Comparison of ENCODE assay signal across 12 cellular contexts in the genomic region with DNA sequence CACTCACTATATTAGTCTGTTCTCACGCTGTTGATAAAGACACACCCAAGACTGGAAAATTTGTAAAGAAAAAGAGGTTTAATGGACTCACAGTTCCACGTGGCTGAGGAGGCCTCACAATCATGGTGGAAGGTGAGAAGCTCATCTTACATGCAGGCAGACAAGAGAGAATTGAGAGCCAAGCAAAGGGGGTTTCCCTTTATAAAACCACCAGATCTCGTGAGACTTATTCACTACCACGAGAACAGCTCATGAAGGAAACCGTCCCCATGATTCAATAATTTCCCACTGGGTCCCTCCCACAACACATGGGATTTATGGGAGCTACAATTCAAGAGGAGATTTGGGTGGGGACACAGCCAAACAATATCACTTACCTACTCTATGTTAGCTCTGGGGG. TPM values are rescaled to one million over a fixed set of nuclear protein-coding genes. Genes with fewer than 3 reads are reported as not detected.
A peak's percentile ranks its signal among the peaks of the same experiment; 100 is the strongest.
DNase-seq lines count a peak whose midpoint lies in the region; ATAC-seq, FAIRE-seq and TF ChIP-seq lines count a peak whose summit lies in the region.
"Not testable (repeated sequence)": the region's sequence is repeated elsewhere in the genome, so short reads cannot be mapped to it uniquely, and the experiment has no call there.
"Had no signal": no experiment of that assay in that cellular context is flagged by ENCODE, and none has a peak within 500 bp of the region (broad histone marks: within the 10 kb centered on the region; RNA-seq: fewer than 3 reads in every experiment).

No MANE protein-coding gene starts in this region.

- not testable (repeated sequence) for TF ChIP-seq EP300 in K562 (IDR thresholded peaks at IDR 0.05; ENCODE audit: low read length)

- not testable (repeated sequence) for H3K27me3 ChIP-seq in K562 (ENCODE audit: control insufficient read depth in 2 of 2, insufficient read depth in 2 of 2, low read length in 2 of 2); dorsolateral prefrontal cortex; testis

- not testable (repeated sequence) for H3K79me2 ChIP-seq in K562 (ENCODE audit: control insufficient read depth, insufficient read depth, low read length)

- in situ Hi-C loops in K562 (cut with MboI): not testable (repeated sequence)

- DNase-seq in HT1080 (ENCODE audit: low read depth): peak; percentile 28
- DNase-seq in T-helper 17 cell; K562 (ENCODE audit: extremely low read depth in 1 of 4, low spot score in 3 of 4); dorsolateral prefrontal cortex; testis: not testable (repeated sequence)

- H3K9me3 Mint-ChIP-seq in stimulated activated memory B cell treated with anti-CD40 and anti-IgM and Interleukin-4, amounts not matched to agents 10 μg/mL and 1 μg/mL and 100 μg/mL, for 72 hours: not testable (repeated sequence)

- H3K36me3 ChIP-seq in K562 (ENCODE audit: control insufficient read depth, insufficient read depth, low read length); testis (ENCODE audit: low read depth, missing control alignments): not testable (repeated sequence)

- not testable (repeated sequence) for BruUV-seq in K562 (replicated peaks; lab: Mats Ljungman, UMichigan)

- intact Hi-C loops in K562 (cut with micrococcal nuclease); testis (cut with DNase I; ENCODE audit: low total_unique reads): not testable (repeated sequence)
- intact Hi-C loops in dorsolateral prefrontal cortex (cut with DNase I): loop anchor here in 1 of 2 donors (10.0 kb wide), 1 partner anchor 127 kb away; no protein-coding TSS in a partner anchor

- not testable (repeated sequence) for TF ChIP-seq POLR2A in K562 (conservative IDR thresholded peaks at IDR 0.05); testis (IDR thresholded peaks at IDR 0.05)

- H3K27ac ChIP-seq in K562 (ENCODE audit: extremely low read depth, low read depth, low read length): not testable (repeated sequence)
- H3K27ac ChIP-seq in dorsolateral prefrontal cortex (peak overlapping the region in 37 of 59 donors; percentile 3 to 77 (median 42)), testis (peak overlapping the region; percentile 60 to 82)

- H3K4me2 ChIP-seq in K562 (ENCODE audit: insufficient read depth, low read length): not testable (repeated sequence)

- not testable (repeated sequence) for H3K9me1 ChIP-seq in K562 (ENCODE audit: control insufficient read depth, insufficient read depth, low read length)

- H3K27ac Mint-ChIP-seq in T-helper 17 cell: peak overlapping the region; percentile 32
- not testable (repeated sequence) for H3K27ac Mint-ChIP-seq in stimulated activated memory B cell treated with anti-CD40 and anti-IgM and Interleukin-4, amounts not matched to agents 10 μg/mL and 1 μg/mL and 100 μg/mL, for 72 hours

- H3K27me3 Mint-ChIP-seq in T-helper 17 cell: peaks cover 23% of the 10 kb centered on the region
- not testable (repeated sequence) for H3K27me3 Mint-ChIP-seq in stimulated activated memory B cell treated with anti-CD40 and anti-IgM and Interleukin-4, amounts not matched to agents 10 μg/mL and 1 μg/mL and 100 μg/mL, for 72 hours

- not testable (repeated sequence) for ATAC-seq in T-helper 17 cell, K562
- ATAC-seq in stimulated activated memory B cell treated with anti-CD40 and anti-IgM and Interleukin-4, amounts not matched to agents 10 μg/mL and 1 μg/mL and 100 μg/mL, for 72 hours: peak; percentile 8

- CTCF ChIA-PET in K562 (lab: Yijun Ruan, JAX; ENCODE audit: low intra/inter-chr PET ratio): not testable (repeated sequence)

- WGBS in K562 (ENCODE audit: insufficient coverage, low coverage, missing lambda C conversion rate): 0% methylated on average over 5 of the region's 5 CpGs
- 64 to 67% methylated on average over 5 of the region's 5 CpGs for WGBS in testis, 2 donors

- POLR2A ChIA-PET in K562 (lab: Yijun Ruan, JAX): interaction anchor here (0.6 to 1.1 kb wide), 4 partner anchors 9 to 1184 kb away, joined by 3 to 4 read pairs (median 4); no protein-coding TSS in a partner anchor

- not testable (repeated sequence) for H3K4me3 Mint-ChIP-seq in T-helper 17 cell; stimulated activated memory B cell treated with anti-CD40 and anti-IgM and Interleukin-4, amounts not matched to agents 10 μg/mL and 1 μg/mL and 100 μg/mL, for 72 hours

- not testable (repeated sequence) for H4K20me1 ChIP-seq in K562 (replicated peaks; ENCODE audit: control insufficient read depth, insufficient read depth, low read length)

- not testable (repeated sequence) for H3K4me3 ChIP-seq in K562, dorsolateral prefrontal cortex, testis

- not testable (repeated sequence) for H3K9ac ChIP-seq in K562 (ENCODE audit: insufficient read depth in 1 of 2, low read depth in 2 of 2, low read length in 2 of 2)

- not testable (repeated sequence) for H3K4me1 Mint-ChIP-seq in T-helper 17 cell; stimulated activated memory B cell treated with anti-CD40 and anti-IgM and Interleukin-4, amounts not matched to agents 10 μg/mL and 1 μg/mL and 100 μg/mL, for 72 hours

- TF ChIP-seq CTCF in K562 (IDR thresholded peaks at IDR 0.05 in 2 of 3, conservative IDR thresholded peaks at IDR 0.05 in 1 of 3; ENCODE audit: insufficient read depth in 2 of 3, low read depth in 1 of 3, low read length in 3 of 3); dorsolateral prefrontal cortex (IDR thresholded peaks at IDR 0.05 in 54 of 56, conservative IDR thresholded peaks at IDR 0.05 in 2 of 56; ENCODE audit: low read depth in 1 of 56, partially characterized antibody in 56 of 56); testis (IDR thresholded peaks at IDR 0.05): not testable (repeated sequence)

- H3K36me3 Mint-ChIP-seq in T-helper 17 cell (ENCODE audit: low read depth); stimulated activated memory B cell treated with anti-CD40 and anti-IgM and Interleukin-4, amounts not matched to agents 10 μg/mL and 1 μg/mL and 100 μg/mL, for 72 hours: not testable (repeated sequence)

- H2AFZ ChIP-seq in K562 (ENCODE audit: low read depth, low read length): not testable (repeated sequence)

- not testable (repeated sequence) for H3K4me1 ChIP-seq in K562 (replicated peaks in 1 of 2; ENCODE audit: control insufficient read depth in 2 of 2, insufficient read depth in 2 of 2, low read length in 2 of 2)
- H3K4me1 ChIP-seq in testis: peaks cover 58% of the 10 kb centered on the region

- TF ChIP-seq RAD21 in K562 (CRISPR knock-in tag; conservative IDR thresholded peaks at IDR 0.05 in 1 of 2, IDR thresholded peaks at IDR 0.05 in 1 of 2): not testable (repeated sequence)

- FAIRE-seq in K562 (lab: Jason Lieb, UNC): not testable (repeated sequence)

- H3K9me3 ChIP-seq in T-helper 17 cell (ENCODE audit: control insufficient read depth, low read length, poor library complexity, severe bottlenecking); K562 (replicated peaks; ENCODE audit: control insufficient read depth, insufficient read depth, low read depth, low read length); testis: not testable (repeated sequence)

RNA-seq across cellular contexts. Expression of a gene that starts 23.9 kb away (rescaled TPM):
- 0.18 and 0.50 TPM in 2 replicates for total RNA-seq in HT1080 (2014; rRNA removed; shearing (Covaris generic))
- 0.07 and 0.12 TPM in 2 replicates for polyA plus RNA-seq in HT1080 (2015; cell fraction: cytosol; rRNA removed)
- polyA plus RNA-seq in HT1080 (2015; cell fraction: nucleus; rRNA removed): 0.12 and 0.19 TPM in 2 replicates
- total RNA-seq in T-helper 17 cell: not detected
- total RNA-seq in K562 (2011; cell fraction: chromatin; rRNA removed; ENCODE audit: low replicate concordance): not detected in 2 replicates
- total RNA-seq in K562 (2011; cell fraction: nucleolus; rRNA removed): not detected in 2 replicates
- not detected in 2 replicates for total RNA-seq in K562 (2011; cell fraction: nucleoplasm; rRNA removed)
- not detected in 2 replicates for total RNA-seq in K562 (2014; rRNA removed)
- total RNA-seq in K562 (2014; rRNA removed; fragmentation: Illumina TruSeq; extraction: Trizol): not detected in 2 replicates
- total RNA-seq in K562 (2015; rRNA removed; fragmentation: Illumina TruSeq; extraction: Trizol): not detected in 2 replicates
- total RNA-seq in K562 (2021): not detected in 2 replicates
- not detected in 2 replicates for polyA plus RNA-seq in K562 (2011; rRNA removed)
- polyA plus RNA-seq in K562 (2011; cell fraction: cytosol; rRNA removed): not detected in 2 replicates
- polyA plus RNA-seq in K562 (2011; cell fraction: nucleus; rRNA removed): not detected in 2 replicates
- 0.04 and 0.15 TPM in 2 replicates for polyA plus RNA-seq in K562 (2012)
- 0.04 TPM in 1 of 2 replicates, not detected in the other for polyA plus RNA-seq in K562 (2014; fragmentation: Illumina TruSeq; extraction: Trizol)
- under 1 TPM; 0.01 to 0.06 TPM for polyA plus RNA-seq in K562 (2014; fragmentation: Nextera tagmentation; extraction: Ambion mirVana)
- not detected in 2 replicates for polyA plus RNA-seq in K562 (2014; rRNA removed)
- polyA minus RNA-seq in K562 (2011; rRNA and poly(A)+ RNA removed): not detected in 2 replicates
- polyA minus RNA-seq in K562 (2011; cell fraction: cytosol; rRNA and poly(A)+ RNA removed): not detected in 2 replicates
- not detected in 2 replicates for polyA minus RNA-seq in K562 (2011; cell fraction: nucleus; rRNA and poly(A)+ RNA removed)
- 100 to 1,000 TPM in 5 of 120 experiments, 10 to 100 TPM in 114, 1 to 10 TPM in 1; 9.4 to 167 (median 48.5) TPM for total RNA-seq in dorsolateral prefrontal cortex
- 10 to 100 TPM; 19.9 to 26.3 TPM for total RNA-seq in testis
- polyA plus RNA-seq in testis (ENCODE audit: insufficient read depth, low read depth, low replicate concordance): 3.6 TPM
- total RNA-seq: A172; CD4-positive, alpha-beta T cell; H1; H9 had no signal
- polyA plus RNA-seq: BJ, H1, HepG2 had no signal

RNA-seq across cellular contexts. Expression of a gene that starts 36.0 kb away (rescaled TPM):
- total RNA-seq in HT1080 (2014; rRNA removed; shearing (Covaris generic)): 23.5 and 28.4 TPM in 2 replicates
- polyA plus RNA-seq in HT1080 (2015; cell fraction: cytosol; rRNA removed): 22.9 and 23.9 TPM in 2 replicates
- 27.7 and 30.5 TPM in 2 replicates for polyA plus RNA-seq in HT1080 (2015; cell fraction: nucleus; rRNA removed)
- total RNA-seq in T-helper 17 cell (10 to 100 TPM; 10.4 to 12.0 TPM), K562 (2014; rRNA removed) (24.0 and 27.6 TPM in 2 replicates), K562 (2014; rRNA removed; fragmentation: Illumina TruSeq; extraction: Trizol) (41.0 and 48.1 TPM in 2 replicates), K562 (2015; rRNA removed; fragmentation: Illumina TruSeq; extraction: Trizol) (33.0 and 36.0 TPM in 2 replicates), K562 (2021) (31.8 and 34.6 TPM in 2 replicates), dorsolateral prefrontal cortex (100 to 1,000 TPM in 2 of 120 experiments, 10 to 100 TPM in 118; 33.0 to 108 (median 60.6) TPM), testis (10 to 100 TPM; 27.1 to 42.2 TPM)
- total RNA-seq in K562 (2011; cell fraction: chromatin; rRNA removed; ENCODE audit: low replicate concordance): 10.2 and 22.5 TPM in 2 replicates
- 2.8 and 3.6 TPM in 2 replicates for total RNA-seq in K562 (2011; cell fraction: nucleolus; rRNA removed)
- total RNA-seq in K562 (2011; cell fraction: nucleoplasm; rRNA removed): 7.4 and 10.6 TPM in 2 replicates
- polyA plus RNA-seq in K562 (2011; rRNA removed) (24.7 and 30.3 TPM in 2 replicates), K562 (2014; fragmentation: Illumina TruSeq; extraction: Trizol) (21.0 and 21.9 TPM in 2 replicates), K562 (2014; fragmentation: Nextera tagmentation; extraction: Ambion mirVana) (10 to 100 TPM; 10.6 to 11.0 TPM), K562 (2014; rRNA removed) (20.6 and 21.8 TPM in 2 replicates), testis (ENCODE audit: insufficient read depth, low read depth, low replicate concordance) (55.1 TPM)
- polyA plus RNA-seq in K562 (2011; cell fraction: cytosol; rRNA removed): 7.3 and 11.9 TPM in 2 replicates
- 10.3 and 12.2 TPM in 2 replicates for polyA plus RNA-seq in K562 (2011; cell fraction: nucleus; rRNA removed)
- 21.0 and 23.2 TPM in 2 replicates for polyA plus RNA-seq in K562 (2012)
- polyA minus RNA-seq in K562 (2011; rRNA and poly(A)+ RNA removed): 63.5 and 63.6 TPM in 2 replicates
- 20.7 and 21.1 TPM in 2 replicates for polyA minus RNA-seq in K562 (2011; cell fraction: cytosol; rRNA and poly(A)+ RNA removed)
- polyA minus RNA-seq in K562 (2011; cell fraction: nucleus; rRNA and poly(A)+ RNA removed): 7.0 and 13.9 TPM in 2 replicates
